Comparison of ENCODE assay signal across 1 cellular context in genomic region chr14:68020999-68021663, GRCh38.
TF ChIP-seq lines count a peak whose summit lies in the region.

No MANE protein-coding gene starts in this region.

TF ChIP-seq in IMR-90, 13 proteins besides CTCF, POLR2A, EP300 and RAD21 (continued from another document):
- TF ChIP-seq ELK1 (IDR thresholded peaks at IDR 0.05; ENCODE audit: borderline replicate concordance, low read depth, low read length) (no peak), RCOR1 (IDR thresholded peaks at IDR 0.05; ENCODE audit: insufficient replicate concordance, low read length) (no peak), RFX5 (IDR thresholded peaks at IDR 0.05; ENCODE audit: low read depth, low read length) (no peak), MAFK (IDR thresholded peaks at IDR 0.05; ENCODE audit: low read depth, low read length) (no peak)
TF ChIP-seq in IMR-90: peak in this region for 0.
